ENCODE assay signal across 19 cellular contexts in genomic region chr1:116962976-116963639, GRCh38. TPM values are rescaled to one million over a fixed set of nuclear protein-coding genes. Genes with fewer than 3 reads are reported as not detected.
DNase-seq lines count a peak whose midpoint lies in the region; ATAC-seq and TF ChIP-seq lines count a peak whose summit lies in the region.
"Had no signal": no experiment of that assay in that cellular context is flagged by ENCODE, and none has a peak within 500 bp of the region (broad histone marks: within the 10 kb centered on the region; RNA-seq: fewer than 3 reads in every experiment).

No MANE protein-coding gene starts in this region.

- DNase-seq in left cardiac atrium (no peak), heart right ventricle (no peak), upper lobe of left lung (no peak), spleen (no peak), GM23338 (ENCODE audit: low spot score) (no peak), ascending aorta (ENCODE audit: low spot score in 2 of 2) (no peak)
- DNase-seq in effector memory CD8-positive, alpha-beta T cell = no peak
- DNase-seq: activated CD4-positive, alpha-beta T cell treated with anti-CD3 and anti-CD28 coated beads, Interleukin-2, amount 50 U/mL, for 1 hour; activated T-cell treated with anti-CD3 and anti-CD28 coated beads, Interleukin-2, amount 50 U/mL, for 4 hours; dorsolateral prefrontal cortex; gastrocnemius medialis; NCI-H1694 treated with DMSO at 0.1 percent for 48 hours; NCI-H226; pancreas had no signal

- H3K9me3 ChIP-seq in heart right ventricle (no peaks in the 10 kb centered on the region), Loucy (ENCODE audit: insufficient read depth, low read depth, low read length) (no peaks in the 10 kb centered on the region), upper lobe of left lung (no peaks in the 10 kb centered on the region), spleen (no peaks in the 10 kb centered on the region), ascending aorta (no peaks in the 10 kb centered on the region)
- H3K9me3 ChIP-seq: gastrocnemius medialis, pancreas had no signal

- intact Hi-C loops in left cardiac atrium (cut with DNase I) = no loop called here
- intact Hi-C loops in heart right ventricle (cut with DNase I) = no loop called here
- intact Hi-C loops in spleen (cut with DNase I; ENCODE audit: low total_unique reads) = no loop called here
- intact Hi-C loops in ascending aorta (cut with DNase I) = no loop called here

- no peak overlapping the region for H3K4me3 Mint-ChIP-seq in effector memory CD8-positive, alpha-beta T cell
- H3K4me3 Mint-ChIP-seq in GM23338 = no peak overlapping the region
- H3K4me3 Mint-ChIP-seq: activated naive CD8-positive, alpha-beta T cell; activated T-cell treated with anti-CD3 and anti-CD28 coated beads, Interleukin-2, amount 50 U/mL, for 4 hours; CD8-positive, alpha-beta memory T cell had no signal

- TF ChIP-seq POLR2A in upper lobe of left lung (IDR thresholded peaks at IDR 0.05) = no peak
- no peak for TF ChIP-seq POLR2A in spleen (IDR thresholded peaks at IDR 0.05)

- no peak overlapping the region for H2AFZ ChIP-seq in Loucy (ENCODE audit: low read length)
- H2AFZ ChIP-seq in GM23338 = no peak overlapping the region

- ATAC-seq in left cardiac atrium = peak; percentile 32 to 43
- ATAC-seq in heart right ventricle = no peak
- peak; percentile 69 for ATAC-seq in effector memory CD8-positive, alpha-beta T cell (replicated peaks)
- ATAC-seq in upper lobe of left lung (ENCODE audit: low FRiP score in 2 of 2) = peak; percentile 36 to 57
- no peak for ATAC-seq in GM23338
- ATAC-seq: gastrocnemius medialis, left lobe of liver, pancreas, sciatic nerve had no signal

- TF ChIP-seq CTCF in heart right ventricle (IDR thresholded peaks at IDR 0.05) (no peak), Loucy (conservative IDR thresholded peaks at IDR 0.05; ENCODE audit: low read length) (no peak), upper lobe of left lung (IDR thresholded peaks at IDR 0.05) (no peak), spleen (IDR thresholded peaks at IDR 0.05 in 8 of 11, conservative IDR thresholded peaks at IDR 0.05 in 3 of 11) (no peak), GM23338 (conservative IDR thresholded peaks at IDR 0.05; ENCODE audit: low read depth in 2 of 2) (no peak), ascending aorta (IDR thresholded peaks at IDR 0.05) (no peak)

- H3K27me3 Mint-ChIP-seq in effector memory CD8-positive, alpha-beta T cell = peaks cover 0 to 6% of the 10 kb centered on the region in 2 donors
- H3K27me3 Mint-ChIP-seq in GM23338 (ENCODE audit: insufficient read depth, low read depth, poor library complexity) = peaks cover 4% of the 10 kb centered on the region
- H3K27me3 Mint-ChIP-seq: activated naive CD8-positive, alpha-beta T cell had no signal

- no peak overlapping the region for H3K9ac ChIP-seq in Loucy (ENCODE audit: low read depth, low read length, poor library complexity, severe bottlenecking)

- H3K4me3 ChIP-seq in heart right ventricle (no peak overlapping the region), Loucy (ENCODE audit: low read length, poor library complexity, severe bottlenecking) (no peak overlapping the region), upper lobe of left lung (no peak overlapping the region), spleen (no peak overlapping the region), GM23338 (no peak overlapping the region), ascending aorta (no peak overlapping the region)
- H3K4me3 ChIP-seq: dorsolateral prefrontal cortex, gastrocnemius medialis, pancreas had no signal

- no peaks in the 10 kb centered on the region for H3F3A ChIP-seq in Loucy (ENCODE audit: low read depth)
- H3F3A ChIP-seq in GM23338 (replicated peaks; ENCODE audit: low read depth) = no peaks in the 10 kb centered on the region

- H3K4me2 ChIP-seq in Loucy (ENCODE audit: low read depth, low read length, poor library complexity, severe bottlenecking) (peak overlapping the region; percentile 55), GM23338 (no peak overlapping the region)

- H3K4me1 ChIP-seq in heart right ventricle (peaks cover 0 to 21% (median 5%) of the 10 kb centered on the region in 9 donors), Loucy (ENCODE audit: insufficient read depth, low read length, poor library complexity, severe bottlenecking) (peaks cover 15% of the 10 kb centered on the region), upper lobe of left lung (peaks cover 0 to 12% (median 5%) of the 10 kb centered on the region in 4 donors), spleen (peaks cover 0 to 10% (median 0%) of the 10 kb centered on the region in 6 donors), GM23338 (ENCODE audit: insufficient read depth) (no peaks in the 10 kb centered on the region), ascending aorta (no peaks in the 10 kb centered on the region)
- H3K4me1 ChIP-seq: gastrocnemius medialis, pancreas had no signal

- 71 to 76% methylated on average over 4 of the region's 4 CpGs for WGBS in heart right ventricle, 2 donors
- 27 to 57% methylated on average over 4 of the region's 4 CpGs for WGBS in upper lobe of left lung, 2 donors
- WGBS in spleen, 5 donors = 16 to 38% (median 31%) methylated on average over 4 of the region's 4 CpGs

- H3K36me3 Mint-ChIP-seq in effector memory CD8-positive, alpha-beta T cell (ENCODE audit: insufficient read depth) = no peaks in the 10 kb centered on the region
- peaks cover 21% of the 10 kb centered on the region for H3K36me3 Mint-ChIP-seq in GM23338 (ENCODE audit: low read depth)
- H3K36me3 Mint-ChIP-seq: activated naive CD8-positive, alpha-beta T cell; CD8-positive, alpha-beta memory T cell had no signal

- H3K27ac ChIP-seq in heart right ventricle = no peak overlapping the region
- no peak overlapping the region for H3K27ac ChIP-seq in upper lobe of left lung
- no peak overlapping the region for H3K27ac ChIP-seq in spleen
- H3K27ac ChIP-seq in GM23338 (ENCODE audit: low read depth) = no peak overlapping the region
- H3K27ac ChIP-seq in ascending aorta = no peak overlapping the region
- H3K27ac ChIP-seq: dorsolateral prefrontal cortex, gastrocnemius medialis, pancreas had no signal

- no peaks in the 10 kb centered on the region for H3K27me3 ChIP-seq in heart right ventricle
- H3K27me3 ChIP-seq in Loucy (ENCODE audit: insufficient read depth, low read length, poor library complexity, severe bottlenecking) = peaks cover 76% of the 10 kb centered on the region
- no peaks in the 10 kb centered on the region for H3K27me3 ChIP-seq in upper lobe of left lung
- H3K27me3 ChIP-seq in spleen (replicated peaks in 1 of 7) = no peaks in the 10 kb centered on the region
- no peaks in the 10 kb centered on the region for H3K27me3 ChIP-seq in GM23338 (ENCODE audit: insufficient read depth)
- no peaks in the 10 kb centered on the region for H3K27me3 ChIP-seq in ascending aorta
- H3K27me3 ChIP-seq: dorsolateral prefrontal cortex, gastrocnemius medialis, pancreas had no signal

- H3K79me2 ChIP-seq in Loucy (ENCODE audit: insufficient read depth, low read length) (no peaks in the 10 kb centered on the region), GM23338 (replicated peaks; ENCODE audit: insufficient read depth) (no peaks in the 10 kb centered on the region)

- H4K20me1 ChIP-seq in Loucy (ENCODE audit: insufficient read depth, low read length, poor library complexity, severe bottlenecking) (no peaks in the 10 kb centered on the region), GM23338 (replicated peaks; ENCODE audit: insufficient read depth) (no peaks in the 10 kb centered on the region)

- no peaks in the 10 kb centered on the region for H3K4me1 Mint-ChIP-seq in effector memory CD8-positive, alpha-beta T cell (ENCODE audit: low read depth in 2 of 2)
- no peaks in the 10 kb centered on the region for H3K4me1 Mint-ChIP-seq in GM23338
- H3K4me1 Mint-ChIP-seq: CD8-positive, alpha-beta memory T cell had no signal

- H3K9me3 Mint-ChIP-seq in effector memory CD8-positive, alpha-beta T cell = no peaks in the 10 kb centered on the region
- H3K9me3 Mint-ChIP-seq in GM23338 = no peaks in the 10 kb centered on the region; the same call in 2 of the 3 replicates
- H3K9me3 Mint-ChIP-seq: activated T-cell treated with anti-CD3 and anti-CD28 coated beads, Interleukin-2, amount 50 U/mL, for 4 hours; CD8-positive, alpha-beta memory T cell had no signal

- no peaks in the 10 kb centered on the region for H3K9me2 ChIP-seq in Loucy (replicated peaks; ENCODE audit: low read depth, low read length)
- H3K9me2 ChIP-seq in GM23338 (ENCODE audit: insufficient read depth) = no peaks in the 10 kb centered on the region

- TF ChIP-seq EP300 in upper lobe of left lung (IDR thresholded peaks at IDR 0.05) = no peak

- H3K36me3 ChIP-seq in heart right ventricle (peaks cover 0 to 80% (median 17%) of the 10 kb centered on the region in 9 donors), Loucy (ENCODE audit: insufficient read depth, low read length) (no peaks in the 10 kb centered on the region), upper lobe of left lung (no peaks in the 10 kb centered on the region), spleen (peaks cover 0 to 9% (median 0%) of the 10 kb centered on the region in 6 donors), GM23338 (ENCODE audit: insufficient read depth) (peaks cover 7% of the 10 kb centered on the region), ascending aorta (peaks cover 9% of the 10 kb centered on the region in 2 donors)
- H3K36me3 ChIP-seq: gastrocnemius medialis had no signal

- no peak overlapping the region for H3K27ac Mint-ChIP-seq in effector memory CD8-positive, alpha-beta T cell
- H3K27ac Mint-ChIP-seq in GM23338 = no peak overlapping the region
- H3K27ac Mint-ChIP-seq: activated naive CD8-positive, alpha-beta T cell; CD8-positive, alpha-beta memory T cell had no signal

TF ChIP-seq in GM23338, 12 proteins besides CTCF, POLR2A, EP300 and RAD21 (continues in another document):
- no peak for TF ChIP-seq CREB1 (CRISPR knock-in tag; IDR thresholded peaks at IDR 0.05; ENCODE audit: low read depth)
- no peak for TF ChIP-seq JUNB (IDR thresholded peaks at IDR 0.05; ENCODE audit: unreplicated experiment)

RNA-seq across cellular contexts. Expression of gene CD101, which starts 38.5 kb away (rescaled TPM):
- total RNA-seq in left cardiac atrium (1 to 10 TPM; 1.1 to 3.1 TPM), heart right ventricle (1 to 10 TPM in 6 of 10 donors, under 1 TPM in 4; 0.30 to 2.3 (median 1.1) TPM), upper lobe of left lung (10 to 100 TPM in 3 of 6 donors, 1 to 10 TPM in 3; 3.1 to 50.2 (median 11.7) TPM), spleen (10 to 100 TPM in 2 of 7 donors, 1 to 10 TPM in 5; 3.7 to 15.9 (median 9.3) TPM), ascending aorta (not detected)
- polyA plus RNA-seq in heart right ventricle (1 to 10 TPM in 1 of 2 donors, under 1 TPM in 1; 0.90 to 2.0 TPM), spleen (1 to 10 TPM; 1.0 to 7.6 (median 1.9) TPM), GM23338 (2016; fragmentation: Nextera tagmentation; extraction: Ambion mirVana) (0.35 and 1.3 TPM in 2 replicates)
- total RNA-seq in GM23338 (2014; rRNA removed; shearing (Covaris generic)) = 0.74 and 1.2 TPM in 2 replicates

RNA-seq across cellular contexts. Expression of gene PTGFRN, which starts 53.4 kb away (rescaled TPM):
- total RNA-seq in left cardiac atrium = 100 to 1,000 TPM; 159 to 179 TPM
- total RNA-seq in heart right ventricle = 100 to 1,000 TPM in 8 of 10 donors, 10 to 100 TPM in 2; 76.8 to 318 (median 178) TPM
- polyA plus RNA-seq in heart right ventricle = 10 to 100 TPM; 21.2 to 84.4 TPM
- 10 to 100 TPM; 11.7 to 33.6 (median 20.1) TPM for total RNA-seq in upper lobe of left lung
- 10 to 100 TPM in 5 of 7 donors, 1 to 10 TPM in 2; 5.3 to 17.4 (median 11.9) TPM for total RNA-seq in spleen
- 1 to 10 TPM; 1.7 to 3.3 (median 2.4) TPM for polyA plus RNA-seq in spleen
- total RNA-seq in GM23338 (2014; rRNA removed; shearing (Covaris generic)) = 21.8 and 32.7 TPM in 2 replicates
- 17.4 and 30.0 TPM in 2 replicates for polyA plus RNA-seq in GM23338 (2016; fragmentation: Nextera tagmentation; extraction: Ambion mirVana)
- total RNA-seq in ascending aorta = 11.2 TPM

Comparison
In these comparisons a context has a peak if more than half of its experiments do, and no peak if none do; other contexts are left out.
1. ATAC-seq: peak in left cardiac atrium (2 of 2), effector memory CD8-positive, alpha-beta T cell (single experiment) and upper lobe of left lung (2 of 2); none in heart right ventricle (0 of 8) and GM23338 (single experiment).